2 cellular contexts compared by ENCODE assay signal in genomic region chr13:31706105-31706504, GRCh38.
TF ChIP-seq lines count a peak whose summit lies in the region.

No MANE protein-coding gene starts in this region.

TF ChIP-seq in liver, 16 proteins besides CTCF, POLR2A, EP300 and RAD21:
- TF ChIP-seq JUND (IDR thresholded peaks at IDR 0.05) (peak in 1 of 2 donors; percentile 81), RXRA (IDR thresholded peaks at IDR 0.05) (peak; percentile 85 to 93), TAF1 (conservative IDR thresholded peaks at IDR 0.05) (no peak), YY1 (IDR thresholded peaks at IDR 0.05) (peak; percentile 58), REST (IDR thresholded peaks at IDR 0.05) (peak; percentile 37), ZBTB33 (IDR thresholded peaks at IDR 0.05) (peak; percentile 72), NR2F2 (IDR thresholded peaks at IDR 0.05) (no peak), HNF4G (IDR thresholded peaks at IDR 0.05) (peak; percentile 9), FOXA1 (IDR thresholded peaks at IDR 0.05) (peak; percentile 94), ATF3 (IDR thresholded peaks at IDR 0.05) (peak; percentile 23), FOXA2 (IDR thresholded peaks at IDR 0.05) (peak; percentile 96), SP1 (IDR thresholded peaks at IDR 0.05) (peak; percentile 77), GABPA (IDR thresholded peaks at IDR 0.05 in 1 of 2, conservative IDR thresholded peaks at IDR 0.05 in 1 of 2) (peak in 1 of 2 donors; percentile 29), EGR1 (IDR thresholded peaks at IDR 0.05; ENCODE audit: low read depth in 2 of 2) (peak in 1 of 2 donors; percentile 38), HNF4A (conservative IDR thresholded peaks at IDR 0.05) (peak; percentile 80 to 85)
- TF ChIP-seq, protein P1, sequence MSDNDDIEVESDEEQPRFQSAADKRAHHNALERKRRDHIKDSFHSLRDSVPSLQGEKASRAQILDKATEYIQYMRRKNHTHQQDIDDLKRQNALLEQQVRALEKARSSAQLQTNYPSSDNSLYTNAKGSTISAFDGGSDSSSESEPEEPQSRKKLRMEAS (IDR thresholded peaks at IDR 0.05) = peak; percentile 80

TF ChIP-seq in HepG2, 621 proteins besides CTCF, POLR2A, EP300 and RAD21:
- TF ChIP-seq KDM5B (CRISPR knock-in tag; IDR thresholded peaks at IDR 0.05; ENCODE audit: borderline replicate concordance) = no peak
- TF ChIP-seq, protein P2, sequence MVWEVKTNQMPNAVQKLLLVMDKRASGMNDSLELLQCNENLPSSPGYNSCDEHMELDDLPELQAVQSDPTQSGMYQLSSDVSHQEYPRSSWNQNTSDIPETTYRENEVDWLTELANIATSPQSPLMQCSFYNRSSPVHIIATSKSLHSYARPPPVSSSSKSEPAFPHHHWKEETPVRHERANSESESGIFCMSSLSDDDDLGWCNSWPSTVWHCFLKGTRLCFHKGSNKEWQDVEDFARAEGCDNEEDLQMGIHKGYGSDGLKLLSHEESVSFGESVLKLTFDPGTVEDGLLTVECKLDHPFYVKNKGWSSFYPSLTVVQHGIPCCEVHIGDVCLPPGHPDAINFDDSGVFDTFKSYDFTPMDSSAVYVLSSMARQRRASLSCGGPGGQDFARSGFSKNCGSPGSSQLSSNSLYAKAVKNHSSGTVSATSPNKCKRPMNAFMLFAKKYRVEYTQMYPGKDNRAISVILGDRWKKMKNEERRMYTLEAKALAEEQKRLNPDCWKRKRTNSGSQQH (CRISPR knock-in tag; IDR thresholded peaks at IDR 0.05; ENCODE audit: low read depth) = no peak
- TF ChIP-seq MAF1 (CRISPR knock-in tag; IDR thresholded peaks at IDR 0.05; ENCODE audit: borderline replicate concordance) = no peak
- TF ChIP-seq ZNF251 (CRISPR knock-in tag; IDR thresholded peaks at IDR 0.05) = no peak
- TF ChIP-seq ZNF235 (CRISPR knock-in tag; IDR thresholded peaks at IDR 0.05; ENCODE audit: borderline replicate concordance) = no peak
- no peak for TF ChIP-seq SRSF9 (IDR thresholded peaks at IDR 0.05; ENCODE audit: borderline replicate concordance, insufficient read depth, low read depth, low read length, poor library complexity, severe bottlenecking)
- TF ChIP-seq ARID2 (CRISPR knock-in tag; IDR thresholded peaks at IDR 0.05; ENCODE audit: borderline replicate concordance) = no peak
- no peak for TF ChIP-seq ZGPAT (CRISPR knock-in tag; IDR thresholded peaks at IDR 0.05)
- no peak for TF ChIP-seq HMGXB4 (CRISPR knock-in tag; IDR thresholded peaks at IDR 0.05; ENCODE audit: borderline replicate concordance in 1 of 2, low read depth in 1 of 2)
